In genomic region chr16:30535777-30536190, GRCh38 we compare ENCODE assay signal across 1 cellular context.
TF ChIP-seq lines count a peak whose summit lies in the region.

No MANE protein-coding gene starts in this region.

TF ChIP-seq in HepG2, 621 proteins besides CTCF, POLR2A, EP300 and RAD21 (continued from another document and continues in another):
- TF ChIP-seq, protein P1, sequence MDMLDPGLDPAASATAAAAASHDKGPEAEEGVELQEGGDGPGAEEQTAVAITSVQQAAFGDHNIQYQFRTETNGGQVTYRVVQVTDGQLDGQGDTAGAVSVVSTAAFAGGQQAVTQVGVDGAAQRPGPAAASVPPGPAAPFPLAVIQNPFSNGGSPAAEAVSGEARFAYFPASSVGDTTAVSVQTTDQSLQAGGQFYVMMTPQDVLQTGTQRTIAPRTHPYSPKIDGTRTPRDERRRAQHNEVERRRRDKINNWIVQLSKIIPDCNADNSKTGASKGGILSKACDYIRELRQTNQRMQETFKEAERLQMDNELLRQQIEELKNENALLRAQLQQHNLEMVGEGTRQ (IDR thresholded peaks at IDR 0.05; ENCODE audit: low read depth, low read length): no peak
- TF ChIP-seq, protein P1 (CRISPR knock-in tag; IDR thresholded peaks at IDR 0.05; ENCODE audit: borderline replicate concordance): no peak
- TF ChIP-seq ARID2 (CRISPR knock-in tag; IDR thresholded peaks at IDR 0.05; ENCODE audit: borderline replicate concordance): no peak
- peak; percentile 67; the same call in 1 of the 2 replicates for TF ChIP-seq ERF (CRISPR knock-in tag; IDR thresholded peaks at IDR 0.05)
- peak; percentile 65 for TF ChIP-seq ZNF556 (CRISPR knock-in tag; IDR thresholded peaks at IDR 0.05; ENCODE audit: borderline replicate concordance)
- TF ChIP-seq TBX3 (IDR thresholded peaks at IDR 0.05; ENCODE audit: borderline replicate concordance): no peak
- no peak for TF ChIP-seq POGZ (CRISPR knock-in tag; IDR thresholded peaks at IDR 0.05)
- no peak for TF ChIP-seq ZNF17 (CRISPR knock-in tag; IDR thresholded peaks at IDR 0.05)
- TF ChIP-seq ZNF75D (CRISPR knock-in tag; IDR thresholded peaks at IDR 0.05; ENCODE audit: borderline replicate concordance): peak; percentile 74
- no peak for TF ChIP-seq ZBTB8A (CRISPR knock-in tag; IDR thresholded peaks at IDR 0.05; ENCODE audit: borderline replicate concordance, low read depth)
- TF ChIP-seq HNF1B (CRISPR knock-in tag; IDR thresholded peaks at IDR 0.05): no peak
- peak; percentile 77; the same call in 1 of the 2 replicates for TF ChIP-seq DNMT3B (CRISPR knock-in tag; conservative IDR thresholded peaks at IDR 0.05)
- TF ChIP-seq KMT2A (CRISPR knock-in tag; IDR thresholded peaks at IDR 0.05): peak; percentile 54
- TF ChIP-seq ZNF180 (CRISPR knock-in tag; IDR thresholded peaks at IDR 0.05; ENCODE audit: borderline replicate concordance, low read depth): no peak
- TF ChIP-seq ZNF44 (CRISPR knock-in tag; IDR thresholded peaks at IDR 0.05): no peak
- no peak for TF ChIP-seq ZNF468 (CRISPR knock-in tag; IDR thresholded peaks at IDR 0.05)
- TF ChIP-seq NRL (CRISPR knock-in tag; IDR thresholded peaks at IDR 0.05; ENCODE audit: borderline replicate concordance): peak; percentile 88; the same call in 1 of the 2 replicates
- no peak for TF ChIP-seq JUND (CRISPR knock-in tag; IDR thresholded peaks at IDR 0.05)
- TF ChIP-seq MED8 (CRISPR knock-in tag; IDR thresholded peaks at IDR 0.05; ENCODE audit: insufficient replicate concordance): no peak
- TF ChIP-seq, protein P2, sequence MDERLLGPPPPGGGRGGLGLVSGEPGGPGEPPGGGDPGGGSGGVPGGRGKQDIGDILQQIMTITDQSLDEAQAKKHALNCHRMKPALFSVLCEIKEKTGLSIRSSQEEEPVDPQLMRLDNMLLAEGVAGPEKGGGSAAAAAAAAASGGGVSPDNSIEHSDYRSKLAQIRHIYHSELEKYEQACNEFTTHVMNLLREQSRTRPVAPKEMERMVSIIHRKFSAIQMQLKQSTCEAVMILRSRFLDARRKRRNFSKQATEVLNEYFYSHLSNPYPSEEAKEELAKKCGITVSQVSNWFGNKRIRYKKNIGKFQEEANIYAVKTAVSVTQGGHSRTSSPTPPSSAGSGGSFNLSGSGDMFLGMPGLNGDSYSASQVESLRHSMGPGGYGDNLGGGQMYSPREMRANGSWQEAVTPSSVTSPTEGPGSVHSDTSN (CRISPR knock-in tag; IDR thresholded peaks at IDR 0.05): no peak
- no peak for TF ChIP-seq ZNF562 (CRISPR knock-in tag; IDR thresholded peaks at IDR 0.05; ENCODE audit: borderline replicate concordance)
- TF ChIP-seq ELF4 (CRISPR knock-in tag; IDR thresholded peaks at IDR 0.05; ENCODE audit: borderline replicate concordance): no peak
- TF ChIP-seq KDM5A (IDR thresholded peaks at IDR 0.05; ENCODE audit: borderline replicate concordance, low read length): no peak
- TF ChIP-seq ZNF430 (CRISPR knock-in tag; IDR thresholded peaks at IDR 0.05): no peak
- peak; percentile 60; the same call in 1 of the 2 replicates for TF ChIP-seq ZNF615 (CRISPR knock-in tag; IDR thresholded peaks at IDR 0.05; ENCODE audit: borderline replicate concordance)
- TF ChIP-seq ZNF816 (CRISPR knock-in tag; IDR thresholded peaks at IDR 0.05; ENCODE audit: borderline replicate concordance): no peak
- no peak for TF ChIP-seq ZNF460 (CRISPR knock-in tag; IDR thresholded peaks at IDR 0.05; ENCODE audit: borderline replicate concordance)
- TF ChIP-seq SRY (CRISPR knock-in tag; IDR thresholded peaks at IDR 0.05): peak; percentile 91; the same call in 1 of the 2 replicates
- TF ChIP-seq, protein P3, sequence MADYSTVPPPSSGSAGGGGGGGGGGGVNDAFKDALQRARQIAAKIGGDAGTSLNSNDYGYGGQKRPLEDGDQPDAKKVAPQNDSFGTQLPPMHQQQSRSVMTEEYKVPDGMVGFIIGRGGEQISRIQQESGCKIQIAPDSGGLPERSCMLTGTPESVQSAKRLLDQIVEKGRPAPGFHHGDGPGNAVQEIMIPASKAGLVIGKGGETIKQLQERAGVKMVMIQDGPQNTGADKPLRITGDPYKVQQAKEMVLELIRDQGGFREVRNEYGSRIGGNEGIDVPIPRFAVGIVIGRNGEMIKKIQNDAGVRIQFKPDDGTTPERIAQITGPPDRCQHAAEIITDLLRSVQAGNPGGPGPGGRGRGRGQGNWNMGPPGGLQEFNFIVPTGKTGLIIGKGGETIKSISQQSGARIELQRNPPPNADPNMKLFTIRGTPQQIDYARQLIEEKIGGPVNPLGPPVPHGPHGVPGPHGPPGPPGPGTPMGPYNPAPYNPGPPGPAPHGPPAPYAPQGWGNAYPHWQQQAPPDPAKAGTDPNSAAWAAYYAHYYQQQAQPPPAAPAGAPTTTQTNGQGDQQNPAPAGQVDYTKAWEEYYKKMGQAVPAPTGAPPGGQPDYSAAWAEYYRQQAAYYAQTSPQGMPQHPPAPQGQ (CRISPR knock-in tag; IDR thresholded peaks at IDR 0.05; ENCODE audit: borderline replicate concordance): no peak
- TF ChIP-seq KDM1A (CRISPR knock-in tag; IDR thresholded peaks at IDR 0.05): no peak
- no peak for TF ChIP-seq NCOA1 (CRISPR knock-in tag; IDR thresholded peaks at IDR 0.05)
- no peak for TF ChIP-seq LCORL (IDR thresholded peaks at IDR 0.05)
- no peak; the same call in 1 of the 2 replicates for TF ChIP-seq LCORL (CRISPR knock-in tag; IDR thresholded peaks at IDR 0.05)
- peak; percentile 65; the same call in 1 of the 2 replicates for TF ChIP-seq MIER3 (CRISPR knock-in tag; IDR thresholded peaks at IDR 0.05; ENCODE audit: borderline replicate concordance)
- no peak for TF ChIP-seq NR3C1 (CRISPR knock-in tag; IDR thresholded peaks at IDR 0.05)
- TF ChIP-seq ZNF205 (CRISPR knock-in tag; IDR thresholded peaks at IDR 0.05): no peak
- TF ChIP-seq POLR2G (IDR thresholded peaks at IDR 0.05; ENCODE audit: low read depth, low read length): peak; percentile 39
- TF ChIP-seq HDAC6 (IDR thresholded peaks at IDR 0.05; ENCODE audit: low read depth, low read length): no peak
- no peak for TF ChIP-seq SP1 (IDR thresholded peaks at IDR 0.05)
- no peak for TF ChIP-seq SP1 (CRISPR knock-in tag; IDR thresholded peaks at IDR 0.05)
- TF ChIP-seq ATF5 (CRISPR knock-in tag; IDR thresholded peaks at IDR 0.05; ENCODE audit: low read depth): peak; percentile 96; the same call in 1 of the 2 replicates
- peak; percentile 63; the same call in 1 of the 2 replicates for TF ChIP-seq RXRA (CRISPR knock-in tag; IDR thresholded peaks at IDR 0.05)
- TF ChIP-seq SNRNP70 (IDR thresholded peaks at IDR 0.05; ENCODE audit: low read depth, low read length): no peak
- TF ChIP-seq ZSCAN31 (CRISPR knock-in tag; IDR thresholded peaks at IDR 0.05; ENCODE audit: low read depth): no peak
- TF ChIP-seq CREM (IDR thresholded peaks at IDR 0.05): no peak
- TF ChIP-seq CREM (CRISPR knock-in tag; IDR thresholded peaks at IDR 0.05): no peak
- TF ChIP-seq ZMYM4 (CRISPR knock-in tag; IDR thresholded peaks at IDR 0.05): no peak; the same call in 1 of the 2 replicates
- TF ChIP-seq ZNF614 (CRISPR knock-in tag; IDR thresholded peaks at IDR 0.05; ENCODE audit: borderline replicate concordance): peak; percentile 45; the same call in 1 of the 2 replicates
- no peak for TF ChIP-seq FOXO4 (CRISPR knock-in tag; conservative IDR thresholded peaks at IDR 0.05)
- no peak for TF ChIP-seq ATF7 (IDR thresholded peaks at IDR 0.05)
- TF ChIP-seq ATF7 (CRISPR knock-in tag; IDR thresholded peaks at IDR 0.05): no peak
- TF ChIP-seq ZNF546 (CRISPR knock-in tag; conservative IDR thresholded peaks at IDR 0.05): no peak
- no peak for TF ChIP-seq KLF6 (CRISPR knock-in tag; IDR thresholded peaks at IDR 0.05)
- no peak for TF ChIP-seq FOXP1 (IDR thresholded peaks at IDR 0.05)
- TF ChIP-seq FOXP1 (CRISPR knock-in tag; IDR thresholded peaks at IDR 0.05): no peak
- peak; percentile 26; the same call in 1 of the 2 replicates for TF ChIP-seq ZNF788 (CRISPR knock-in tag; IDR thresholded peaks at IDR 0.05; ENCODE audit: borderline replicate concordance)
- TF ChIP-seq ZNF251 (CRISPR knock-in tag; IDR thresholded peaks at IDR 0.05): peak; percentile 93; the same call in 1 of the 2 replicates
- TF ChIP-seq, protein P4, sequence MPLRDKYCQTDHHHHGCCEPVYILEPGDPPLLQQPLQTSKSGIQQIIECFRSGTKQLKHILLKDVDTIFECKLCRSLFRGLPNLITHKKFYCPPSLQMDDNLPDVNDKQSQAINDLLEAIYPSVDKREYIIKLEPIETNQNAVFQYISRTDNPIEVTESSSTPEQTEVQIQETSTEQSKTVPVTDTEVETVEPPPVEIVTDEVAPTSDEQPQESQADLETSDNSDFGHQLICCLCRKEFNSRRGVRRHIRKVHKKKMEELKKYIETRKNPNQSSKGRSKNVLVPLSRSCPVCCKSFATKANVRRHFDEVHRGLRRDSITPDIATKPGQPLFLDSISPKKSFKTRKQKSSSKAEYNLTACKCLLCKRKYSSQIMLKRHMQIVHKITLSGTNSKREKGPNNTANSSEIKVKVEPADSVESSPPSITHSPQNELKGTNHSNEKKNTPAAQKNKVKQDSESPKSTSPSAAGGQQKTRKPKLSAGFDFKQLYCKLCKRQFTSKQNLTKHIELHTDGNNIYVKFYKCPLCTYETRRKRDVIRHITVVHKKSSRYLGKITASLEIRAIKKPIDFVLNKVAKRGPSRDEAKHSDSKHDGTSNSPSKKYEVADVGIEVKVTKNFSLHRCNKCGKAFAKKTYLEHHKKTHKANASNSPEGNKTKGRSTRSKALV (CRISPR knock-in tag; IDR thresholded peaks at IDR 0.05): no peak
- TF ChIP-seq ZC3H13 (CRISPR knock-in tag; IDR thresholded peaks at IDR 0.05): peak; percentile 60; the same call in 1 of the 2 replicates
- TF ChIP-seq, protein P5, sequence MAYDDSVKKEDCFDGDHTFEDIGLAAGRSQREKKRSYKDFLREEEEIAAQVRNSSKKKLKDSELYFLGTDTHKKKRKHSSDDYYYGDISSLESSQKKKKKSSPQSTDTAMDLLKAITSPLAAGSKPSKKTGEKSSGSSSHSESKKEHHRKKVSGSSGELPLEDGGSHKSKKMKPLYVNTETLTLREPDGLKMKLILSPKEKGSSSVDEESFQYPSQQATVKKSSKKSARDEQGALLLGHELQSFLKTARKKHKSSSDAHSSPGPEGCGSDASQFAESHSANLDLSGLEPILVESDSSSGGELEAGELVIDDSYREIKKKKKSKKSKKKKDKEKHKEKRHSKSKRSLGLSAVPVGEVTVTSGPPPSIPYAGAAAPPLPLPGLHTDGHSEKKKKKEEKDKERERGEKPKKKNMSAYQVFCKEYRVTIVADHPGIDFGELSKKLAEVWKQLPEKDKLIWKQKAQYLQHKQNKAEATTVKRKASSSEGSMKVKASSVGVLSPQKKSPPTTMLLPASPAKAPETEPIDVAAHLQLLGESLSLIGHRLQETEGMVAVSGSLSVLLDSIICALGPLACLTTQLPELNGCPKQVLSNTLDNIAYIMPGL (CRISPR knock-in tag; IDR thresholded peaks at IDR 0.05; ENCODE audit: borderline replicate concordance in 1 of 2, low read depth in 1 of 2): peak; percentile 91; a peak in 3 of 4 replicates
